In the genomic region with DNA sequence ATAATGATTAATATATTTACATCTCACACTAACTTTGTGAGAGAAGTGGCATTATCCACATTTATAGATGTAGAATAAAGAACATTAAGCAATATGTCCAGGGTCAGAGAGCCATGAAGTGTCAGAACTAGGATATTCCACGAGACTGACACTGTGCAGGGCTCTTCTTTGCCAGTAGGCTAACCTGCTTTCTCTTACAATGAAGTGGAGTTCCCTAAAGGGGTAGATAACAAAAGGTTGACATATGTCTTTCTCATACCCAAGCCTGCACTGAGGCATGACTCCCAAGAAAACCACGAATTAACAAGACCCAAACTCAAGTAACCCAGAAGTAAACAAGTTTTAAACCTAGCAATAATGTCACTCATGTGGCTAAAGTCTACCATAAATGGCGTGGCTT, we compare ENCODE assay signal across 12 cellular contexts.
"Had no signal": no experiment of that assay in that cellular context is flagged by ENCODE, and none has a peak within 500 bp of the region (broad histone marks: within the 10 kb centered on the region; RNA-seq: fewer than 3 reads in every experiment).

No MANE protein-coding gene starts in this region.

- H3K4me1 Mint-ChIP-seq: mesothelial cell of epicardium had no signal

- H3K4me3 ChIP-seq: esophagus muscularis mucosa, lower lobe of right lung, right atrium auricular region, skin epidermis, tibial nerve had no signal

- H3K36me3 Mint-ChIP-seq: mesothelial cell of epicardium had no signal

- ATAC-seq: lower lobe of right lung had no signal

- H3K36me3 ChIP-seq: esophagus muscularis mucosa, lower lobe of right lung, right atrium auricular region, tibial nerve had no signal

- H3K4me3 Mint-ChIP-seq: activated naive CD8-positive, alpha-beta T cell treated with anti-CD3 and anti-CD28 coated beads for 36 hours; mesothelial cell of epicardium; T-helper 2 cell treated with Interferon-gamma antibody and Interleukin-4, amounts not matched to agents 5 μg/mL and 100 μg/mL, for 36 hours had no signal

- DNase-seq: activated effector memory CD4-positive, alpha-beta T cell treated with anti-CD3 and anti-CD28 coated beads, Interleukin-2, amount 50 U/mL, for 16 hours; activated naive CD8-positive, alpha-beta T cell treated with anti-CD3 and anti-CD28 coated beads for 36 hours; aorta; lower lobe of right lung; SW 1271 had no signal

- H3K27me3 Mint-ChIP-seq: activated naive CD8-positive, alpha-beta T cell treated with anti-CD3 and anti-CD28 coated beads for 36 hours had no signal

- H3K27ac ChIP-seq: esophagus muscularis mucosa, lower lobe of right lung, right atrium auricular region, skin epidermis, tibial nerve had no signal

- H3K27ac Mint-ChIP-seq: activated naive CD8-positive, alpha-beta T cell treated with anti-CD3 and anti-CD28 coated beads for 36 hours; mesothelial cell of epicardium; T-helper 2 cell treated with Interferon-gamma antibody and Interleukin-4, amounts not matched to agents 5 μg/mL and 100 μg/mL, for 36 hours had no signal

- H3K4me1 ChIP-seq: lower lobe of right lung, right atrium auricular region, tibial nerve had no signal

- FAIRE-seq: bronchial epithelial cell had no signal

- H3K9me3 Mint-ChIP-seq: mesothelial cell of epicardium; T-helper 2 cell treated with Interferon-gamma antibody and Interleukin-4, amounts not matched to agents 5 μg/mL and 100 μg/mL, for 36 hours had no signal

- H3K9me3 ChIP-seq: esophagus muscularis mucosa, lower lobe of right lung, right atrium auricular region, tibial nerve had no signal

- H3K27me3 ChIP-seq: esophagus muscularis mucosa, right atrium auricular region, tibial nerve had no signal
